ENCODE assay signal across 9 cellular contexts in the genomic region with DNA sequence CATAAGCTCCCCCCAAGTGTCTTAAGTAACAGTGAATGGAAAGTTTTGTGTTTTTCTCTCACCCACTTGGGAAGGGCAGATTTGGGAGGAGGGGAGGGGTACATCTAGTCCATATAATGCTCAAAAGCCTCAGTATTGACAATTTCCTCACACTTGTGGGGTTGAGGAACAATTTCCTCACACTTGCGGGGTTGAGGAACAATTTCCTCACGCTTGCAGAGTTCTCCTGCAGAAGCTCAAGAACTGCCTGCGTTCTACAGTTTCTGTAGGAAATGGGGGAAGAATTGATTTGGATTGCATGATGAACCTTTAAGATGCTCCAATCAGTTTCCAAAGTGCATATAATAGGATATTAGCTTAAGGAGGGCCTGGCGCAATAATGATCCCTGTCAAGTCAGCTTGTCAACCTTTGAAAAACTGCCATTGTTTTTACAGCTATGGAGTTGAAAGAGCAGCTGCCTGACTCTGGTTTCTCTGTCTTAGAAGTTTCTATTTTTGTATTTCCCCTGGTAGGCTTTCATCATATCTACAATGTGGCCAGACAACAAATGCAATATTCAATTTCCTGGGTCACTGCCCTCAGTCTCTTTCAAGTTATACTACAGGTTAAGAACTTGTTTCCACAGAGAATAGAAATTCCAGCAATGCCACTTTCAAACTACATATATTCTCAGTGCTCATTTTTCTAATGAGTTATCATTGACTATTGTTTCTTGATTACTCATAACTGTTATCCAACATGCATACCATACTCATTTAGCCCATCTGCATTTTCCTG.
DNase-seq lines count a peak whose midpoint lies in the region; ATAC-seq and TF ChIP-seq lines count a peak whose summit lies in the region.
"Had no signal": no experiment of that assay in that cellular context is flagged by ENCODE, and none has a peak within 500 bp of the region (broad histone marks: within the 10 kb centered on the region; RNA-seq: fewer than 3 reads in every experiment).

No MANE protein-coding gene starts in this region.

- ATAC-seq in HG03558 (IDR thresholded peaks at IDR 0.05; ENCODE audit: extremely low read depth, unreplicated experiment) = peak; percentile 86

- H3K9me3 Mint-ChIP-seq in CD14-positive monocyte = no peaks in the 10 kb centered on the region

- TF ChIP-seq CTCF in CD14-positive monocyte (IDR thresholded peaks at IDR 0.05) (no peak), GM20000 (IDR thresholded peaks at IDR 0.05; ENCODE audit: extremely low read depth, missing control alignments) (no peak), tibial artery (IDR thresholded peaks at IDR 0.05) (no peak), coronary artery (IDR thresholded peaks at IDR 0.05) (no peak)

- H3K4me3 Mint-ChIP-seq in CD14-positive monocyte = peak overlapping the region; percentile 13 to 73

- no peaks in the 10 kb centered on the region for H3K27me3 Mint-ChIP-seq in CD14-positive monocyte (ENCODE audit: low read depth in 3 of 3)

- no peaks in the 10 kb centered on the region for H3K36me3 ChIP-seq in tibial artery
- H3K36me3 ChIP-seq: vagina had no signal

- no peaks in the 10 kb centered on the region for H3K27me3 ChIP-seq in tibial artery
- H3K27me3 ChIP-seq: vagina had no signal

- no peaks in the 10 kb centered on the region for H3K9me3 ChIP-seq in tibial artery
- H3K9me3 ChIP-seq: vagina had no signal

- H3K36me3 Mint-ChIP-seq in CD14-positive monocyte = peaks cover 3 to 5% of the 10 kb centered on the region in 2 donors

- H3K4me1 ChIP-seq in tibial artery = peaks cover 0 to 9% (median 1%) of the 10 kb centered on the region in 4 donors
- H3K4me1 ChIP-seq: vagina had no signal

- peak overlapping the region; percentile 35 to 71 (median 68) for H3K27ac Mint-ChIP-seq in CD14-positive monocyte

- no peak overlapping the region for H3K4me3 ChIP-seq in tibial artery
- H3K4me3 ChIP-seq in coronary artery = no peak overlapping the region
- H3K4me3 ChIP-seq: vagina had no signal

- H3K27ac ChIP-seq in tibial artery (no peak overlapping the region), coronary artery (peak overlapping the region in 1 of 2 donors; percentile 51)
- H3K27ac ChIP-seq: vagina had no signal

- intact Hi-C loops in CD14-positive monocyte (cut with micrococcal nuclease) = no loop called here
- intact Hi-C loops in tibial artery (cut with DNase I; ENCODE audit: low total_unique reads) = no loop called here

- DNase-seq in CD14-positive monocyte (ENCODE audit: low spot score) (no peak), GM20000 (ENCODE audit: low spot score) (peak; percentile 43), fibroblast of peridontal ligament (ENCODE audit: extremely low read depth) (peak; percentile 55), tibial artery (no peak), HT-29 (ENCODE audit: low spot score) (no peak), coronary artery (ENCODE audit: low spot score) (no peak), cerebellum (ENCODE audit: low spot score) (no peak)

- peaks cover 47% of the 10 kb centered on the region for H3K4me1 Mint-ChIP-seq in CD14-positive monocyte

Comparison
In these comparisons a context has a peak if more than half of its experiments do, and no peak if none do; other contexts are left out.
1. DNase-seq: peak in GM20000 (single experiment) and fibroblast of peridontal ligament (single experiment); none in CD14-positive monocyte (single experiment), tibial artery (0 of 2), HT-29 (single experiment), coronary artery (single experiment) and cerebellum (single experiment).